ENCODE assay signal across 8 cellular contexts in the genomic region with DNA sequence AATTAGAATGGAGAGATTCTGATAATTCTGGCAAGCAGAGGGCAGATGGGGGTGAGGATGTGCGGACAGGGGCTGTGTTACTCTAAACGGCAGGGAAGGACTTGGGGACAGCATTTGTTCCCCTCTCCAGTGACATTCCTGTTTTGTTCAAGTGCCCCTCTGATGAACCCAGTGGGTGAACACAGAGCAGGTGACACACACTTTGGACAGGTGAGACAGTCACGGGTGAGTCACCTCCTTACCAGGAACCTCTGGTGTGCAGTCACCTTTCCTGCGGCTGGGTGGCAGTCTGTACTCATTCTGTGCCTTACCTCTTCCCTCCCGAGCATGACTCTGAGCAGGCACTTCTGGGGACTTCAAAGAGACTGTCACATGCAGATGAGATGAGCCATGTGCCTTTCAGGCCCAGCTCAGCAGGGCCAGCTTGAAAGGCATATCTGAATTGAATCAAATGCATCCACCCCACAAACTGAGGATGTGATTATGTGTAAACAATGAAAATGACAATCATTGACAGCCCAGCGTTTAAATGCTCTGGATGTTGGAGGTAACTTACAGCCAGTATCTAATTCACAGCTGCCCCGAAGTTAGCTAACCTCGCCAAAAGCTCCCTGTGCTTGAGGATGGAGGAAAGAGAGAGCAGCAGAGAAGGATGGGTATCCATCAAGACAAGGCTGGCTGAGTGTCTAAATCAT.
A peak's percentile ranks its signal among the peaks of the same experiment; 100 is the strongest.
DNase-seq lines count a peak whose midpoint lies in the region; ATAC-seq, FAIRE-seq and TF ChIP-seq lines count a peak whose summit lies in the region.
"Not testable (repeated sequence)": the region's sequence is repeated elsewhere in the genome, so short reads cannot be mapped to it uniquely, and the experiment has no call there.

No MANE protein-coding gene starts in this region.

- TF ChIP-seq POLR2A in GM12892 (IDR thresholded peaks at IDR 0.05; ENCODE audit: low read depth, low read length) = not testable (repeated sequence)

- POLR2A ChIA-PET in T-cell (lab: Charles Lee) = not testable (repeated sequence)

- not testable (repeated sequence) for H3K27me3 Mint-ChIP-seq in T-cell

- FAIRE-seq in GM12892 (lab: Jason Lieb, UNC) = peak; percentile 78

- not testable (repeated sequence) for H3K9me3 Mint-ChIP-seq in T-cell

- not testable (repeated sequence) for DNase-seq in GM12892 (ENCODE audit: insufficient read length); left ventricle myocardium superior
- DNase-seq in T-cell = peak in 2 of 34 experiments; percentile 11 to 14
- DNase-seq in activated effector memory CD4-positive, alpha-beta T cell treated with anti-CD3 and anti-CD28 coated beads, Interleukin-2, amount 50 U/mL, for 16 hours = peak; percentile 77
- peak; percentile 59 for DNase-seq in stimulated activated CD4-positive, alpha-beta T cell treated with anti-CD3 and anti-CD28 coated beads, Interleukin-1b, Interleukin-23, amount 100 ng/mL, for 48 hours

- intact Hi-C loops in left ventricle myocardium superior (cut with micrococcal nuclease) = not testable (repeated sequence)

- H3K4me3 Mint-ChIP-seq in T-cell = not testable (repeated sequence)

- peak overlapping the region in 1 of 2 donors; percentile 55 for H3K27ac Mint-ChIP-seq in T-cell

- H3K36me3 Mint-ChIP-seq in T-cell = not testable (repeated sequence)

- ATAC-seq in GM19438 (IDR thresholded peaks at IDR 0.05; ENCODE audit: low read depth, unreplicated experiment) (peak; percentile 63), HG02678 (IDR thresholded peaks at IDR 0.05; ENCODE audit: unreplicated experiment) (peak; percentile 76), HG03342 (IDR thresholded peaks at IDR 0.05; ENCODE audit: unreplicated experiment) (peak; percentile 83), T-cell (replicated peaks in 1 of 4) (peak; percentile 97 to 99 (median 98)), left ventricle myocardium superior (peak; percentile 84)

- peaks cover 0 to 12% (median 4%) of the 10 kb centered on the region in 3 donors for H3K4me1 Mint-ChIP-seq in T-cell

- CTCF ChIA-PET in T-cell (lab: Charles Lee) = not testable (repeated sequence)
